1 cellular context compared by ENCODE assay signal in genomic region chr1:27590917-27591508, GRCh38.
TF ChIP-seq lines count a peak whose summit lies in the region.

No MANE protein-coding gene starts in this region.

TF ChIP-seq in HEK293, 187 proteins besides CTCF, POLR2A, EP300 and RAD21 (continued from another document):
- TF ChIP-seq HIC1 (tag by site-specific recombination; IDR thresholded peaks at IDR 0.05) (no peak), GLIS2 (tag by site-specific recombination; IDR thresholded peaks at IDR 0.05) (peak; percentile 53; the same call in 1 of the 2 replicates), PRDM2 (tag by site-specific recombination; IDR thresholded peaks at IDR 0.05; ENCODE audit: borderline replicate concordance) (no peak), PATZ1 (tag by site-specific recombination; IDR thresholded peaks at IDR 0.05) (peak; percentile 15; the same call in 1 of the 2 replicates), KLF1 (tag by site-specific recombination; IDR thresholded peaks at IDR 0.05) (peak; percentile 97), SP2 (tag by site-specific recombination; IDR thresholded peaks at IDR 0.05) (peak; percentile 33; the same call in 1 of the 2 replicates), ZSCAN18 (tag by site-specific recombination; IDR thresholded peaks at IDR 0.05) (no peak), GLIS1 (tag by site-specific recombination; IDR thresholded peaks at IDR 0.05) (peak; percentile 40; the same call in 1 of the 2 replicates)
